In the genomic region with DNA sequence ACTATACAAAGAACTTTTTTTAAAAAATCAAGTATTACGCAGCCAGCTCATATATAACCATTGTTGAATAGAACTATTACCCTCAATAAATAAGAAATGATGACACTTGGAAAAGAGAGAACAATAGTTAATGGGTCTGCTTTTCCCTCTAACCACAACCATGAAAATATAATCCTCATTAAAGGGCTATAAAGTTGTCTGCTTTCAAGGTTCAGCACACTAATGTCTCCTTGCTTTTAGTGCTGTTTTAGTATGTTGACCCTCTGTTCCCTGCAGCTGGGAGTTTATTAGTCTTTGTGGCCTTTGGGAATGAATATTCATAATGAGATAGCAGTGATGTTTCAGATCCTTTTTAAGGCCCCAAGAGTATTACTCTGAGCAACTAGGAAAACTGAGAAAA, we compare ENCODE assay signal across 15 cellular contexts.
"Had no signal": no experiment of that assay in that cellular context is flagged by ENCODE, and none has a peak within 500 bp of the region (broad histone marks: within the 10 kb centered on the region; RNA-seq: fewer than 3 reads in every experiment).

No MANE protein-coding gene starts in this region.

- H3K9me3 ChIP-seq: esophagus squamous epithelium, gastrocnemius medialis, prostate gland, suprapubic skin, upper lobe of right lung had no signal

- H3K4me3 ChIP-seq: esophagus squamous epithelium, gastrocnemius medialis, hepatocyte, prostate gland, suprapubic skin, upper lobe of right lung had no signal

- H3K4me1 ChIP-seq: esophagus squamous epithelium, prostate gland, suprapubic skin, upper lobe of right lung had no signal

- DNase-seq: activated CD4-positive, alpha-beta T cell treated with anti-CD3 and anti-CD28 coated beads, Interleukin-2, amount 50 U/mL, for 1 hour; activated naive CD4-positive, alpha-beta T cell treated with anti-CD3 and anti-CD28 coated beads for 36 hours; activated T-cell treated with anti-CD3 and anti-CD28 coated beads for 4 hours; esophagus squamous epithelium; kidney glomerular epithelial cell; nephron progenitor cell; stimulated activated naive CD4-positive, alpha-beta T cell; upper lobe of right lung had no signal

- ATAC-seq: activated T-helper 17 cell treated with anti-CD3 and anti-CD28 coated beads, Interleukin-2, amount 50 U/mL, for 72 hours; sciatic nerve; upper lobe of right lung had no signal

- H3K36me3 ChIP-seq: esophagus squamous epithelium, gastrocnemius medialis, prostate gland, suprapubic skin, upper lobe of right lung had no signal

- H3K27ac ChIP-seq: esophagus squamous epithelium, hepatocyte, prostate gland, suprapubic skin, upper lobe of right lung had no signal

- FAIRE-seq: colon had no signal
